8 cellular contexts compared by ENCODE assay signal in the genomic region with DNA sequence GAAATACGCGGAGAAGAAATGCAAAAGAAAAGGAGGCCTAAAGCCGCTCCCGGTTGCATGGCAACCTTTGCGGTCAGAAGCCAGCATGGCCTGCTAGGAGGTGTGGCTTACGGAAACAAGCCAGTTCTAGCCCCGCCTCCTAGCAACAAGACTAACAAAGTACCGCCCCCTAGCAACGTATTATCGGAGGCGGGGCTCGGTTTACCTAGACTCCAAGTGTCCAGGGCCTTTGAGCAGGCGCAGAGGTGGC. TPM values are rescaled to one million over a fixed set of nuclear protein-coding genes. Genes with fewer than 3 reads are reported as not detected.
DNase-seq lines count a peak whose midpoint lies in the region; ATAC-seq and TF ChIP-seq lines count a peak whose summit lies in the region.

No MANE protein-coding gene starts in this region.

- peaks cover 6% of the 10 kb centered on the region for H3F3A ChIP-seq in GM23248 (ENCODE audit: insufficient read depth)
- peaks cover 7% of the 10 kb centered on the region; the same call in 1 of the 2 replicates for H3F3A ChIP-seq in SU-DHL-6 (ENCODE audit: insufficient read depth)

- peak overlapping the region; percentile 65 for H3K4me3 ChIP-seq in GM23248
- H3K4me3 ChIP-seq in SU-DHL-6 (ENCODE audit: insufficient read depth, low read length, poor library complexity, severe bottlenecking), result peak overlapping the region; percentile 34
- peak overlapping the region; percentile 56 for H3K4me3 ChIP-seq in skeletal muscle satellite cell (ENCODE audit: low read length)

- peak overlapping the region; percentile 81 for H2AFZ ChIP-seq in GM23248
- H2AFZ ChIP-seq in SU-DHL-6 (ENCODE audit: low read depth, low read length, severe bottlenecking), result no peak overlapping the region

- H3K36me3 ChIP-seq in GM23248 (ENCODE audit: low read depth) (peaks cover 30% of the 10 kb centered on the region), SU-DHL-6 (ENCODE audit: low read length) (no peaks in the 10 kb centered on the region), skeletal muscle satellite cell (ENCODE audit: insufficient read depth, low read length) (peaks cover 33% of the 10 kb centered on the region)

- peak overlapping the region; percentile 85 for H3K27ac ChIP-seq in GM23248
- no peak overlapping the region for H3K27ac ChIP-seq in SU-DHL-6 (ENCODE audit: low read depth, low read length)

- H3K4me2 ChIP-seq in GM23248 (ENCODE audit: unreplicated experiment) (peak overlapping the region; percentile 79), SU-DHL-6 (ENCODE audit: low read depth, low read length, poor library complexity, severe bottlenecking) (peak overlapping the region; percentile 59), skeletal muscle satellite cell (ENCODE audit: low read length) (peak overlapping the region; percentile 76)

- H3K9me3 ChIP-seq in GM23248 (ENCODE audit: low read depth) (no peaks in the 10 kb centered on the region), SU-DHL-6 (ENCODE audit: insufficient read depth, low read length) (no peaks in the 10 kb centered on the region), skeletal muscle satellite cell (replicated peaks; ENCODE audit: low read length) (no peaks in the 10 kb centered on the region)

- in situ Hi-C loops in GM23248 (cut with MboI), result no loop called here

- WGBS in GM23248 (ENCODE audit: low coverage in 1 of 2, low lambda C conversion rate in 2 of 2, missing lambda C conversion rate in 2 of 2), 2 experiments, result 2% methylated on average over 13 of the region's 13 CpGs

- TF ChIP-seq CTCF in SU-DHL-6 (IDR thresholded peaks at IDR 0.05; ENCODE audit: insufficient read depth, low read length, poor library complexity, severe bottlenecking), result no peak

- H3K4me1 ChIP-seq in GM23248 (ENCODE audit: insufficient read depth) (peaks cover 12% of the 10 kb centered on the region), skeletal muscle satellite cell (ENCODE audit: control insufficient read depth, insufficient read depth, low read length) (peaks cover 22% of the 10 kb centered on the region)

- H3K9ac ChIP-seq in GM23248 (peak overlapping the region; percentile 78), SU-DHL-6 (ENCODE audit: low read length) (peak overlapping the region; percentile 25; the same call in 1 of the 2 replicates), skeletal muscle satellite cell (ENCODE audit: low read depth, low read length) (peak overlapping the region; percentile 54)

- DNase-seq in GM23248, result no peak
- DNase-seq in glomerular endothelial cell (ENCODE audit: extremely low read depth, low read depth, low spot score), result peak; percentile 99
- DNase-seq in OCI-M1 (lab: John Stamatoyannopoulos, UW), result no peak
- DNase-seq in posterior vena cava (ENCODE audit: low spot score), result no peak
- no peak for DNase-seq in stimulated activated CD4-positive, alpha-beta T cell treated with anti-CD3 and anti-CD28 coated beads, Interleukin-4, amount 100 ng/mL, for 1 hour

- intact Hi-C loops in posterior vena cava (cut with DNase I), result no loop called here

- ATAC-seq in HG03135 (IDR thresholded peaks at IDR 0.05; ENCODE audit: unreplicated experiment), result no peak

- H3K27me3 ChIP-seq in GM23248 (replicated peaks; ENCODE audit: insufficient read depth), result no peaks in the 10 kb centered on the region
- no peaks in the 10 kb centered on the region for H3K27me3 ChIP-seq in SU-DHL-6 (ENCODE audit: low read length)
- H3K27me3 ChIP-seq in skeletal muscle satellite cell (ENCODE audit: control insufficient read depth, insufficient read depth, low read length), result no peaks in the 10 kb centered on the region

- H4K20me1 ChIP-seq in GM23248 (ENCODE audit: insufficient read depth) (no peaks in the 10 kb centered on the region; the same call in 1 of the 2 replicates), SU-DHL-6 (ENCODE audit: low read depth, low read length) (no peaks in the 10 kb centered on the region)

- H3K9me2 ChIP-seq in GM23248 (ENCODE audit: insufficient read depth), result no peaks in the 10 kb centered on the region
- H3K9me2 ChIP-seq in SU-DHL-6 (replicated peaks; ENCODE audit: insufficient read depth, low read length), result no peaks in the 10 kb centered on the region

- H3K79me2 ChIP-seq in GM23248 (ENCODE audit: insufficient read depth) (peaks cover 37% of the 10 kb centered on the region), SU-DHL-6 (ENCODE audit: insufficient read depth, low read length) (0 out of 2 replicates have a peak, but pooled peaks cover 3% of the 10 kb centered on the region)

RNA-seq across cellular contexts. Expression of a gene that starts 0.4 kb away (rescaled TPM):
- total RNA-seq in GM23248 (2014; rRNA removed; shearing (Covaris generic)), result 80.7 and 86.0 TPM in 2 replicates
- polyA plus RNA-seq in GM23248 (2016; fragmentation: Nextera tagmentation; extraction: Ambion mirVana), result 40.9 and 41.6 TPM in 2 replicates
- total RNA-seq in glomerular endothelial cell, result 78.1 and 91.0 TPM in 2 replicates
- 21.5 and 23.8 TPM in 2 replicates for total RNA-seq in skeletal muscle satellite cell (2012; rRNA removed)
- total RNA-seq in posterior vena cava, result 10 to 100 TPM; 34.1 to 49.2 TPM

RNA-seq across cellular contexts. Expression of a gene that starts 13.4 kb away (rescaled TPM):
- total RNA-seq in GM23248 (2014; rRNA removed; shearing (Covaris generic)), result 0.97 and 1.1 TPM in 2 replicates
- 0.47 and 0.48 TPM in 2 replicates for polyA plus RNA-seq in GM23248 (2016; fragmentation: Nextera tagmentation; extraction: Ambion mirVana)
- total RNA-seq in glomerular endothelial cell (0.73 and 1.2 TPM in 2 replicates), posterior vena cava (under 1 TPM; 0.52 to 0.65 TPM)
- 0.44 and 0.76 TPM in 2 replicates for total RNA-seq in skeletal muscle satellite cell (2012; rRNA removed)

RNA-seq across cellular contexts. Expression of a gene that starts 22.9 kb away (rescaled TPM):
- total RNA-seq in GM23248 (2014; rRNA removed; shearing (Covaris generic)), result 36.6 and 38.7 TPM in 2 replicates
- 34.1 and 41.5 TPM in 2 replicates for polyA plus RNA-seq in GM23248 (2016; fragmentation: Nextera tagmentation; extraction: Ambion mirVana)
- total RNA-seq in glomerular endothelial cell (34.2 and 35.7 TPM in 2 replicates), posterior vena cava (10 to 100 TPM; 21.1 to 24.2 TPM)
- total RNA-seq in skeletal muscle satellite cell (2012; rRNA removed), result 50.0 and 55.8 TPM in 2 replicates

RNA-seq across cellular contexts. Expression of a gene that starts 42.9 kb away (rescaled TPM):
- total RNA-seq in GM23248 (2014; rRNA removed; shearing (Covaris generic)), result 0.22 TPM in 1 of 2 replicates, not detected in the other
- not detected in 2 replicates for polyA plus RNA-seq in GM23248 (2016; fragmentation: Nextera tagmentation; extraction: Ambion mirVana)
- total RNA-seq in glomerular endothelial cell (not detected in 2 replicates), posterior vena cava (under 1 TPM; 0.19 to 0.57 TPM)
- 0.22 and 0.51 TPM in 2 replicates for total RNA-seq in skeletal muscle satellite cell (2012; rRNA removed)

Comparison
In these comparisons a context has a peak if more than half of its experiments do, and no peak if none do; other contexts are left out.
1. H3K9ac ChIP-seq: peak in every context shown above with its lines; median percentile 78 in GM23248; 54 in skeletal muscle satellite cell; 25 in SU-DHL-6.